6 cellular contexts compared by ENCODE assay signal in genomic region chr3:66077973-66078372, GRCh38.
"Had no signal": no experiment of that assay in that cellular context is flagged by ENCODE, and none has a peak within 500 bp of the region (broad histone marks: within the 10 kb centered on the region; RNA-seq: fewer than 3 reads in every experiment).

No MANE protein-coding gene starts in this region.

- DNase-seq: IMR-90, KBM-7, KG1 had no signal

- ATAC-seq: K562 had no signal

- H3K27ac ChIP-seq: HL-60 had no signal

- FAIRE-seq: HTR-8/SVneo, K562 had no signal

- H3K4me3 ChIP-seq: K562 had no signal
